In genomic region chr15:88546248-88547129, GRCh38 we compare ENCODE assay signal across 8 cellular contexts. TPM values are rescaled to one million over a fixed set of nuclear protein-coding genes. Genes with fewer than 3 reads are reported as not detected.
DNase-seq lines count a peak whose midpoint lies in the region; ATAC-seq and TF ChIP-seq lines count a peak whose summit lies in the region.

Gene DET1 (minus strand): TSS chr15:88546681. CDS start chr15:88531705, 14,976 bp downstream.

- H3K27me3 ChIP-seq in endocrine pancreas (ENCODE audit: control insufficient read depth, insufficient read depth, low read length), result no peaks in the 10 kb centered on the region

- peak within 1 kb of the TSS; percentile 89 for H3K9ac ChIP-seq in endocrine pancreas (ENCODE audit: control insufficient read depth, insufficient read depth, low read length)

- CTCF ChIA-PET in Calu3 (lab: Charles Lee), result no interaction called here

- H3K27me3 Mint-ChIP-seq in Calu3 (ENCODE audit: unreplicated experiment), result no peaks in the 10 kb centered on the region

- no TSS peak for BruUV-seq in Calu3 (replicated peaks; lab: Mats Ljungman, UMichigan)

- no peaks in the 10 kb centered on the region for H3K9me3 Mint-ChIP-seq in Calu3 (ENCODE audit: low read depth, unreplicated experiment)

- H3K4me3 Mint-ChIP-seq in Calu3 (ENCODE audit: low read depth, unreplicated experiment), result peak within 1 kb of the TSS; percentile 74

- H3K4me1 Mint-ChIP-seq in Calu3 (ENCODE audit: low read depth, unreplicated experiment), result no peaks in the 10 kb centered on the region

- ATAC-seq in GM21367 (IDR thresholded peaks at IDR 0.05; ENCODE audit: unreplicated experiment), result peak; percentile 99

- peak within 1 kb of the TSS; percentile 60 for H3K27ac Mint-ChIP-seq in Calu3 (ENCODE audit: unreplicated experiment)

- peak; percentile 97 for DNase-seq in Calu3
- DNase-seq in HT1080 (ENCODE audit: low read depth), result peak; percentile 95
- DNase-seq in NK-92 treated with Interleukin-12 subunit alpha and Interleukin-12 subunit beta, amount 100 ng/mL, for 24 hours (lab: John Stamatoyannopoulos, UW), result peak; percentile 97
- peak; percentile 64 to 84 (median 81) for DNase-seq in activated CD8-positive, alpha-beta memory T cell treated with anti-CD3 and anti-CD28 coated beads for 48 hours (ENCODE audit: low read depth in 2 of 3, low spot score in 2 of 3)
- peak; percentile 95 for DNase-seq in mesenteric fat pad (ENCODE audit: low spot score)
- peak; percentile 86 for DNase-seq in stimulated activated CD8-positive, alpha-beta memory T cell treated with anti-CD3 and anti-CD28 coated beads, Interleukin-15, amount 100 ng/mL, for 1 hour (ENCODE audit: low read depth)

- H3K4me1 ChIP-seq in endocrine pancreas (ENCODE audit: control insufficient read depth, insufficient read depth, low read length), result no peaks in the 10 kb centered on the region

- peak; percentile 73 for TF ChIP-seq CTCF in Calu3 (IDR thresholded peaks at IDR 0.05; ENCODE audit: unreplicated experiment)

- no peaks in the 10 kb centered on the region for H3K9me3 ChIP-seq in endocrine pancreas (ENCODE audit: control insufficient read depth, low read length)

- H3K36me3 Mint-ChIP-seq in Calu3 (ENCODE audit: insufficient read depth, unreplicated experiment), result peaks cover 8% of the 10 kb centered on the region

- peak within 1 kb of the TSS; percentile 75 for H3K4me3 ChIP-seq in endocrine pancreas (ENCODE audit: control insufficient read depth, insufficient read depth, low read length)

- H3K36me3 ChIP-seq in endocrine pancreas (ENCODE audit: control insufficient read depth, insufficient read depth, low read length), result no peaks in the 10 kb centered on the region

- intact Hi-C loops in Calu3 (cut with micrococcal nuclease; ENCODE audit: unreplicated experiment), result loop anchor here (5.0 kb wide), 1 partner anchor 66 kb away; no protein-coding TSS in a partner anchor

RNA-seq across cellular contexts. Expression of gene DET1, which starts in this region (rescaled TPM):
- 4.2 and 4.9 TPM in 2 replicates for total RNA-seq in Calu3 (2022)
- 4.8 and 7.3 TPM in 2 replicates for total RNA-seq in HT1080 (2014; rRNA removed; shearing (Covaris generic))
- polyA plus RNA-seq in HT1080 (2015; cell fraction: cytosol; rRNA removed), result 8.2 and 8.3 TPM in 2 replicates
- 12.2 and 14.6 TPM in 2 replicates for polyA plus RNA-seq in HT1080 (2015; cell fraction: nucleus; rRNA removed)
- total RNA-seq in mesenteric fat pad, result 6.0 TPM

Comparison
In these comparisons a context has a peak if more than half of its experiments do, and no peak if none do; other contexts are left out.
1. Peak in every context shown above with its lines: DNase-seq, ATAC-seq and H3K4me3 ChIP-seq.